15 cellular contexts compared by ENCODE assay signal in genomic region chr17:82434216-82434565, GRCh38. TPM values are rescaled to one million over a fixed set of nuclear protein-coding genes. Genes with fewer than 3 reads are reported as not detected.
DNase-seq lines count a peak whose midpoint lies in the region; ATAC-seq lines count a peak whose summit lies in the region.
"Had no signal": no experiment of that assay in that cellular context is flagged by ENCODE, and none has a peak within 500 bp of the region (broad histone marks: within the 10 kb centered on the region; RNA-seq: fewer than 3 reads in every experiment).

No MANE protein-coding gene starts in this region.

- H3K9me3 Mint-ChIP-seq in activated CD8-positive, alpha-beta T cell treated with anti-CD3 and anti-CD28 coated beads, Interleukin-2, amount 10 ng/mL, durations not matched to agents 7 days and 5 days (ENCODE audit: insufficient read depth), result no peaks in the 10 kb centered on the region
- no peaks in the 10 kb centered on the region for H3K9me3 Mint-ChIP-seq in stimulated activated memory B cell treated with anti-CD40 and anti-IgM and Interleukin-4, amounts not matched to agents 10 μg/mL and 1 μg/mL and 100 μg/mL, for 72 hours
- H3K9me3 Mint-ChIP-seq: mesothelial cell of epicardium had no signal

- H3K4me1 Mint-ChIP-seq in activated CD8-positive, alpha-beta T cell treated with anti-CD3 and anti-CD28 coated beads, Interleukin-2, amount 10 ng/mL, durations not matched to agents 7 days and 5 days (ENCODE audit: low read depth), result peaks cover 27% of the 10 kb centered on the region
- H3K4me1 Mint-ChIP-seq in stimulated activated memory B cell treated with anti-CD40 and anti-IgM and Interleukin-4, amounts not matched to agents 10 μg/mL and 1 μg/mL and 100 μg/mL, for 72 hours, result peaks cover 39% of the 10 kb centered on the region
- H3K4me1 Mint-ChIP-seq: mesothelial cell of epicardium had no signal

- CTCF ChIA-PET in activated CD8-positive, alpha-beta T cell treated with anti-CD3 and anti-CD28 coated beads, Interleukin-2, amount 10 ng/mL, durations not matched to agents 7 days and 5 days (lab: Charles Lee), result interaction anchor here (0.7 kb wide), 1 partner anchor 15 kb away, joined by 3 read pairs; the partner anchor contains the start of gene OGFOD3

- DNase-seq in activated gamma-delta T cell treated with Interleukin-2 at 50 U/mL for 16 hours, result peak; percentile 30
- no peak for DNase-seq in activated gamma-delta T cell (lab: John Stamatoyannopoulos, UW)
- DNase-seq in activated CD8-positive, alpha-beta T cell treated with anti-CD3 and anti-CD28 coated beads, Interleukin-2, amount 10 ng/mL, durations not matched to agents 7 days and 5 days, result peak; percentile 64
- no peak for DNase-seq in GDM1 (lab: John Stamatoyannopoulos, UW)
- no peak for DNase-seq in NCI-H2107 (lab: John Stamatoyannopoulos, UW)
- no peak for DNase-seq in GM19238 (ENCODE audit: insufficient read length, low spot score)
- DNase-seq: activated CD4-positive, alpha-beta T cell treated with anti-CD3 and anti-CD28 coated beads, Interleukin-2, amount 50 U/mL, for 1 hour; caudate nucleus; NCI-H187; NCI-H526 treated with DMSO at 0.1 percent for 48 hours had no signal

- ATAC-seq in HG03196 (IDR thresholded peaks at IDR 0.05; ENCODE audit: unreplicated experiment), result peak; percentile 49
- ATAC-seq in activated CD8-positive, alpha-beta T cell treated with anti-CD3 and anti-CD28 coated beads, Interleukin-2, amount 10 ng/mL, durations not matched to agents 7 days and 5 days, result peak; percentile 59
- ATAC-seq in stimulated activated memory B cell treated with anti-CD40 and anti-IgM and Interleukin-4, amounts not matched to agents 10 μg/mL and 1 μg/mL and 100 μg/mL, for 72 hours, result peak; percentile 90
- ATAC-seq: gastroesophageal sphincter, pancreas had no signal

- POLR2A ChIA-PET in activated CD8-positive, alpha-beta T cell treated with anti-CD3 and anti-CD28 coated beads, Interleukin-2, amount 10 ng/mL, durations not matched to agents 7 days and 5 days (lab: Charles Lee), result interaction anchor here (0.9 kb wide), 1 partner anchor 10 kb away, joined by 3 read pairs; no protein-coding TSS in a partner anchor

- H3K27ac Mint-ChIP-seq in activated CD8-positive, alpha-beta T cell treated with anti-CD3 and anti-CD28 coated beads, Interleukin-2, amount 10 ng/mL, durations not matched to agents 7 days and 5 days, result peak overlapping the region; percentile 70
- peak overlapping the region; percentile 79 for H3K27ac Mint-ChIP-seq in stimulated activated memory B cell treated with anti-CD40 and anti-IgM and Interleukin-4, amounts not matched to agents 10 μg/mL and 1 μg/mL and 100 μg/mL, for 72 hours
- H3K27ac Mint-ChIP-seq: mesothelial cell of epicardium had no signal

- peaks cover 23% of the 10 kb centered on the region for H3K36me3 Mint-ChIP-seq in activated CD8-positive, alpha-beta T cell treated with anti-CD3 and anti-CD28 coated beads, Interleukin-2, amount 10 ng/mL, durations not matched to agents 7 days and 5 days (ENCODE audit: low read depth)
- peaks cover 17% of the 10 kb centered on the region for H3K36me3 Mint-ChIP-seq in stimulated activated memory B cell treated with anti-CD40 and anti-IgM and Interleukin-4, amounts not matched to agents 10 μg/mL and 1 μg/mL and 100 μg/mL, for 72 hours

- no peaks in the 10 kb centered on the region for H3K27me3 Mint-ChIP-seq in activated CD8-positive, alpha-beta T cell treated with anti-CD3 and anti-CD28 coated beads, Interleukin-2, amount 10 ng/mL, durations not matched to agents 7 days and 5 days (ENCODE audit: low read depth)
- no peaks in the 10 kb centered on the region for H3K27me3 Mint-ChIP-seq in stimulated activated memory B cell treated with anti-CD40 and anti-IgM and Interleukin-4, amounts not matched to agents 10 μg/mL and 1 μg/mL and 100 μg/mL, for 72 hours

- H3K4me3 Mint-ChIP-seq in activated CD8-positive, alpha-beta T cell treated with anti-CD3 and anti-CD28 coated beads, Interleukin-2, amount 10 ng/mL, durations not matched to agents 7 days and 5 days, result no peak overlapping the region
- peak overlapping the region; percentile 47 for H3K4me3 Mint-ChIP-seq in stimulated activated memory B cell treated with anti-CD40 and anti-IgM and Interleukin-4, amounts not matched to agents 10 μg/mL and 1 μg/mL and 100 μg/mL, for 72 hours
- H3K4me3 Mint-ChIP-seq: mesothelial cell of epicardium had no signal

RNA-seq across cellular contexts. Expression of gene OGFOD3, which starts 15.8 kb away (rescaled TPM):
- total RNA-seq in activated CD8-positive, alpha-beta T cell treated with anti-CD3 and anti-CD28 coated beads, Interleukin-2, amount 10 ng/mL, durations not matched to agents 7 days and 5 days, result 10 to 100 TPM; 25.2 to 28.0 TPM

RNA-seq across cellular contexts. Expression of gene HEXD, which starts 16.0 kb away (rescaled TPM):
- total RNA-seq in activated CD8-positive, alpha-beta T cell treated with anti-CD3 and anti-CD28 coated beads, Interleukin-2, amount 10 ng/mL, durations not matched to agents 7 days and 5 days, result 10 to 100 TPM; 47.6 to 53.6 TPM

RNA-seq across cellular contexts. Expression of gene CYBC1, which starts 16.4 kb away (rescaled TPM):
- 100 to 1,000 TPM; 220 to 247 TPM for total RNA-seq in activated CD8-positive, alpha-beta T cell treated with anti-CD3 and anti-CD28 coated beads, Interleukin-2, amount 10 ng/mL, durations not matched to agents 7 days and 5 days

RNA-seq across cellular contexts. Expression of gene NARF, which starts 24.4 kb away (rescaled TPM):
- total RNA-seq in activated CD8-positive, alpha-beta T cell treated with anti-CD3 and anti-CD28 coated beads, Interleukin-2, amount 10 ng/mL, durations not matched to agents 7 days and 5 days, result 100 to 1,000 TPM; 112 to 114 TPM

Comparison
In these comparisons a context has a peak if more than half of its experiments do, and no peak if none do; other contexts are left out.
1. DNase-seq: peak in activated gamma-delta T cell treated with Interleukin-2 at 50 U/mL for 16 hours (single experiment) and activated CD8-positive, alpha-beta T cell treated with anti-CD3 and anti-CD28 coated beads, Interleukin-2, amount 10 ng/mL, durations not matched to agents 7 days and 5 days (single experiment); none in activated gamma-delta T cell (single experiment), GDM1 (single experiment), NCI-H2107 (single experiment) and GM19238 (single experiment).
2. Peak in every context shown above with its lines, with median percentiles within 50 percentile points of each other: ATAC-seq.